Comparison of ENCODE assay signal across 14 cellular contexts in genomic region chr9:73050887-73051550, GRCh38.
DNase-seq lines count a peak whose midpoint lies in the region; ATAC-seq and TF ChIP-seq lines count a peak whose summit lies in the region.
"Had no signal": no experiment of that assay in that cellular context is flagged by ENCODE, and none has a peak within 500 bp of the region (broad histone marks: within the 10 kb centered on the region; RNA-seq: fewer than 3 reads in every experiment).

No MANE protein-coding gene starts in this region.

- no peaks in the 10 kb centered on the region for H4K20me1 ChIP-seq in hepatocyte (ENCODE audit: insufficient read depth, poor library complexity, severe bottlenecking)

- H3K27ac ChIP-seq in hepatocyte, result peak overlapping the region; percentile 29

- peak overlapping the region; percentile 26 for H2AFZ ChIP-seq in hepatocyte

- H3K4me1 ChIP-seq in hepatocyte (ENCODE audit: insufficient read depth), result peaks cover 6% of the 10 kb centered on the region

- no peak overlapping the region for H3K4me3 ChIP-seq in hepatocyte

- POLR2A ChIA-PET in HEK293T (lab: Yijun Ruan, JAX), result no interaction called here

- intact Hi-C loops in sciatic nerve (cut with DNase I), result no loop called here

- H3K36me3 ChIP-seq in hepatocyte (replicated peaks; ENCODE audit: insufficient read depth, low read depth), result no peaks in the 10 kb centered on the region

- H3K4me2 ChIP-seq in hepatocyte, result peak overlapping the region; percentile 23

- CTCF ChIA-PET in HEK293T (lab: Yijun Ruan, JAX), result interaction anchor here (0.6 kb wide), 3 partner anchors 33 to 1012 kb away, joined by 3 read pairs; no protein-coding TSS in a partner anchor

- H3K9me2 ChIP-seq in hepatocyte (replicated peaks; ENCODE audit: insufficient read depth), result no peaks in the 10 kb centered on the region

- no peaks in the 10 kb centered on the region for H3K9me3 ChIP-seq in hepatocyte (ENCODE audit: low read depth)

- DNase-seq in HEK293T (ENCODE audit: extremely low spot score) (peak; percentile 22), NCI-H69 (lab: John Stamatoyannopoulos, UW) (peak; percentile 88), hepatocyte (ENCODE audit: low spot score) (peak; percentile 31), sciatic nerve (ENCODE audit: low spot score) (no peak), AML-193 (lab: John Stamatoyannopoulos, UW) (no peak)
- DNase-seq: activated T-cell treated with anti-CD3 and anti-CD28 coated beads, Interleukin-2, amount 50 U/mL, for 72 hours; C1 segment of cervical spinal cord; DMS79 treated with DMSO at 0.1 percent for 48 hours; MV-4-11; naive thymus-derived CD8-positive, alpha-beta T cell; NCI-H510A; stimulated activated CD4-positive, alpha-beta T cell treated with anti-CD3 and anti-CD28 coated beads, Interleukin-4, amount 100 ng/mL, for 24 hours had no signal

- ATAC-seq in sciatic nerve (peak; percentile 45), GM21717 (IDR thresholded peaks at IDR 0.05; ENCODE audit: unreplicated experiment) (no peak), HG03159 (IDR thresholded peaks at IDR 0.05; ENCODE audit: unreplicated experiment) (no peak)
- ATAC-seq: activated T-cell treated with anti-CD3 and anti-CD28 coated beads, Interleukin-2, amount 50 U/mL, for 72 hours; naive thymus-derived CD8-positive, alpha-beta T cell had no signal

- H3K79me2 ChIP-seq in hepatocyte, result no peaks in the 10 kb centered on the region

- no peaks in the 10 kb centered on the region for H3K27me3 ChIP-seq in hepatocyte

- no peak for TF ChIP-seq CTCF in hepatocyte (IDR thresholded peaks at IDR 0.05; ENCODE audit: poor library complexity)

- 45% methylated on average over 7 of the region's 7 CpGs for WGBS in hepatocyte (ENCODE audit: low lambda C conversion rate, missing lambda C conversion rate)

TF ChIP-seq in HEK293T, 16 proteins besides CTCF, POLR2A, EP300 and RAD21:
- TF ChIP-seq FOXK2 (IDR thresholded peaks at IDR 0.05), result no peak
- TF ChIP-seq ZNF384 (IDR thresholded peaks at IDR 0.05), result peak; percentile 28; the same call in 1 of the 2 replicates

Comparison
In these comparisons a context has a peak if more than half of its experiments do, and no peak if none do; other contexts are left out.
1. DNase-seq: peak in HEK293T (single experiment), NCI-H69 (single experiment) and hepatocyte (single experiment); none in sciatic nerve (single experiment) and AML-193 (0 of 2).